8 cellular contexts compared by ENCODE assay signal in genomic region chr15:66702035-66702769, GRCh38. TPM values are rescaled to one million over a fixed set of nuclear protein-coding genes. Genes with fewer than 3 reads are reported as not detected.
DNase-seq lines count a peak whose midpoint lies in the region; ATAC-seq and TF ChIP-seq lines count a peak whose summit lies in the region.

Gene SMAD6 (plus strand): TSS chr15:66702236. CDS start chr15:66703259, 1,023 bp downstream.

- peak within 1 kb of the TSS; percentile 25 for H2AFZ ChIP-seq in smooth muscle cell (ENCODE audit: low read depth)

- DNase-seq in D341Med (ENCODE audit: low spot score) (peak; percentile 85), NCI-H446 treated with DMSO at 0.1 percent for 48 hours (lab: John Stamatoyannopoulos, UW) (peak; percentile 96), iris pigment epithelial cell (ENCODE audit: low read depth) (peak; percentile 99), smooth muscle cell (lab: John Stamatoyannopoulos, UW; ENCODE audit: unreplicated experiment) (peak; percentile 90)
- DNase-seq in central memory CD4-positive, alpha-beta T cell: peak; percentile 58

- WGBS in smooth muscle cell (ENCODE audit: low lambda C conversion rate): 1% methylated on average over 53 of the region's 53 CpGs

- H3K79me2 ChIP-seq in smooth muscle cell (ENCODE audit: low read depth): peaks cover 46% of the 10 kb centered on the region

- peaks cover 49% of the 10 kb centered on the region for H4K20me1 ChIP-seq in smooth muscle cell (ENCODE audit: low read depth)

- peak within 1 kb of the TSS; percentile 84 for H3K27ac ChIP-seq in smooth muscle cell (ENCODE audit: low read depth)

- ATAC-seq in HG02970 (IDR thresholded peaks at IDR 0.05; ENCODE audit: low FRiP score, unreplicated experiment) (peak; percentile 32), GM21360 (IDR thresholded peaks at IDR 0.05; ENCODE audit: unreplicated experiment) (no peak)
- peak; percentile 30 to 36 for ATAC-seq in activated CD4-positive, CD25-positive, alpha-beta regulatory T cell treated with anti-CD3 and anti-CD28 coated beads, Interleukin-2, amount 50 U/mL, for 24 hours

- H3K9me3 ChIP-seq in smooth muscle cell (replicated peaks; ENCODE audit: low read depth): no peaks in the 10 kb centered on the region

- no peaks in the 10 kb centered on the region for H3K27me3 ChIP-seq in smooth muscle cell (ENCODE audit: low read depth)

- H3K4me2 ChIP-seq in smooth muscle cell: peak within 1 kb of the TSS; percentile 99

- no peak for TF ChIP-seq CTCF in smooth muscle cell (IDR thresholded peaks at IDR 0.05; ENCODE audit: borderline replicate concordance, insufficient read depth, poor library complexity, severe bottlenecking)

- H3F3A ChIP-seq in smooth muscle cell (ENCODE audit: low read depth): peaks cover 4% of the 10 kb centered on the region

- peak within 1 kb of the TSS; percentile 82 for H3K4me3 ChIP-seq in smooth muscle cell

- peak within 1 kb of the TSS; percentile 60 for H3K9ac ChIP-seq in smooth muscle cell (ENCODE audit: low read depth)

- H3K4me1 ChIP-seq in smooth muscle cell (ENCODE audit: low read depth): peaks cover 29% of the 10 kb centered on the region

- H3K36me3 ChIP-seq in smooth muscle cell (ENCODE audit: low read depth): no peaks in the 10 kb centered on the region

RNA-seq across cellular contexts. Expression of gene SMAD6, which starts in this region (rescaled TPM):
- total RNA-seq in smooth muscle cell: 41.6 and 42.6 TPM in 2 replicates
- 37.9 and 44.0 TPM in 2 replicates for polyA plus RNA-seq in smooth muscle cell
